14 cellular contexts compared by ENCODE assay signal in genomic region chr7:2258661-2259365, GRCh38. TPM values are rescaled to one million over a fixed set of nuclear protein-coding genes. Genes with fewer than 3 reads are reported as not detected.
A peak's percentile ranks its signal among the peaks of the same experiment; 100 is the strongest.
DNase-seq lines count a peak whose midpoint lies in the region; ATAC-seq lines count a peak whose summit lies in the region.
"Had no signal": no experiment of that assay in that cellular context is flagged by ENCODE, and none has a peak within 500 bp of the region (broad histone marks: within the 10 kb centered on the region; RNA-seq: fewer than 3 reads in every experiment).

No MANE protein-coding gene starts in this region.

- CTCF ChIA-PET in naive thymus-derived CD4-positive, alpha-beta T cell (lab: Charles Lee), result no interaction called here

- no peak overlapping the region for H3K27ac ChIP-seq in naive thymus-derived CD4-positive, alpha-beta T cell (ENCODE audit: low read depth, low read length)
- H3K27ac ChIP-seq in trophoblast cell (ENCODE audit: low read depth, low read length), result no peak overlapping the region
- H3K27ac ChIP-seq: hepatocyte had no signal

- no peak overlapping the region for H4K91ac ChIP-seq in trophoblast cell (ENCODE audit: low read depth, low read length)

- H3K27me3 Mint-ChIP-seq in naive thymus-derived CD4-positive, alpha-beta T cell, result no peaks in the 10 kb centered on the region
- H3K27me3 Mint-ChIP-seq: activated naive CD8-positive, alpha-beta T cell had no signal

- H3K27ac Mint-ChIP-seq in naive thymus-derived CD4-positive, alpha-beta T cell, result no peak overlapping the region
- H3K27ac Mint-ChIP-seq: activated naive CD8-positive, alpha-beta T cell had no signal

- no peak overlapping the region for H3K9ac ChIP-seq in trophoblast cell (ENCODE audit: low read length)

- H3K23ac ChIP-seq in trophoblast cell (ENCODE audit: low read length), result no peak overlapping the region

- POLR2A ChIA-PET in naive thymus-derived CD4-positive, alpha-beta T cell (lab: Charles Lee), result no interaction called here

- ATAC-seq in GM18868 (IDR thresholded peaks at IDR 0.05; ENCODE audit: unreplicated experiment) (peak; percentile 81), GM21717 (IDR thresholded peaks at IDR 0.05; ENCODE audit: unreplicated experiment) (peak; percentile 71), HG03442 (IDR thresholded peaks at IDR 0.05; ENCODE audit: unreplicated experiment) (peak; percentile 60)
- ATAC-seq in naive thymus-derived CD4-positive, alpha-beta T cell, result peak; percentile 45
- ATAC-seq: Right ventricle myocardium inferior had no signal

- no peak overlapping the region for H3K4me2 ChIP-seq in trophoblast cell (ENCODE audit: low read length)
- H3K4me2 ChIP-seq: hepatocyte had no signal

- H2BK12ac ChIP-seq in trophoblast cell (ENCODE audit: low read length), result no peak overlapping the region

- H3K4me3 Mint-ChIP-seq in naive thymus-derived CD4-positive, alpha-beta T cell, result no peak overlapping the region
- H3K4me3 Mint-ChIP-seq: activated naive CD8-positive, alpha-beta T cell had no signal

- no peak overlapping the region for H3K18ac ChIP-seq in trophoblast cell (ENCODE audit: low read length)

- DNase-seq in naive thymus-derived CD4-positive, alpha-beta T cell, result no peak
- no peak for DNase-seq in activated CD4-positive, CD25-positive, alpha-beta regulatory T cell treated with anti-CD3 and anti-CD28 coated beads, Interleukin-2, amount 50 U/mL, for 72 hours
- DNase-seq in trophoblast cell (no peak), HuH-7 (ENCODE audit: low spot score) (no peak), NCI-H2029 (lab: John Stamatoyannopoulos, UW) (no peak)
- DNase-seq: activated CD4-positive, alpha-beta T cell treated with anti-CD3 and anti-CD28 coated beads for 1 hour; effector memory CD4-positive, alpha-beta T cell; NCI-H2171 had no signal

- H4K8ac ChIP-seq in trophoblast cell (ENCODE audit: low read depth, low read length), result no peak overlapping the region

- H3K4me3 ChIP-seq in naive thymus-derived CD4-positive, alpha-beta T cell (ENCODE audit: low read length), result no peak overlapping the region
- no peak overlapping the region for H3K4me3 ChIP-seq in trophoblast cell (ENCODE audit: low read depth, low read length)
- H3K4me3 ChIP-seq: hepatocyte had no signal

- no peaks in the 10 kb centered on the region for H3K79me1 ChIP-seq in trophoblast cell (ENCODE audit: low read length)

- no peak overlapping the region for H2AFZ ChIP-seq in trophoblast cell (ENCODE audit: insufficient read depth, low read length, poor library complexity)
- H2AFZ ChIP-seq: hepatocyte had no signal

- intact Hi-C loops in naive thymus-derived CD4-positive, alpha-beta T cell (cut with micrococcal nuclease), result no loop called here

- no peaks in the 10 kb centered on the region for H3K27me3 ChIP-seq in naive thymus-derived CD4-positive, alpha-beta T cell (ENCODE audit: control insufficient read depth in 2 of 2, insufficient read depth in 2 of 2, low read length in 2 of 2)
- no peaks in the 10 kb centered on the region for H3K27me3 ChIP-seq in trophoblast cell (ENCODE audit: insufficient read depth, low read length)
- H3K27me3 ChIP-seq: hepatocyte had no signal

- no peak overlapping the region for H2AK5ac ChIP-seq in trophoblast cell (ENCODE audit: low read length)

- WGBS in trophoblast cell (ENCODE audit: extremely low coverage, insufficient coverage, insufficient read length), result no CpG with 5 or more reads among the region's 34 CpGs

- no peak overlapping the region for H2BK5ac ChIP-seq in trophoblast cell (ENCODE audit: low read depth, low read length, poor library complexity)

- no peaks in the 10 kb centered on the region for H3K9me3 Mint-ChIP-seq in naive thymus-derived CD4-positive, alpha-beta T cell

- H3K4me1 Mint-ChIP-seq in naive thymus-derived CD4-positive, alpha-beta T cell, result peaks cover 6 to 20% (median 10%) of the 10 kb centered on the region in 7 donors

- no peaks in the 10 kb centered on the region for H3K9me3 ChIP-seq in naive thymus-derived CD4-positive, alpha-beta T cell (ENCODE audit: control insufficient read depth in 2 of 3, low read length in 3 of 3)
- no peaks in the 10 kb centered on the region for H3K9me3 ChIP-seq in trophoblast cell (ENCODE audit: insufficient read depth, low read depth, low read length)

- peaks cover 0 to 9% (median 1%) of the 10 kb centered on the region in 5 donors for H3K36me3 Mint-ChIP-seq in naive thymus-derived CD4-positive, alpha-beta T cell

- no peaks in the 10 kb centered on the region for H3K4me1 ChIP-seq in naive thymus-derived CD4-positive, alpha-beta T cell (ENCODE audit: control insufficient read depth in 2 of 2, insufficient read depth in 2 of 2, low read length in 2 of 2)
- no peaks in the 10 kb centered on the region for H3K4me1 ChIP-seq in trophoblast cell (ENCODE audit: control insufficient read depth in 1 of 2, insufficient read depth in 2 of 2, low read length in 2 of 2)

- H3K36me3 ChIP-seq in naive thymus-derived CD4-positive, alpha-beta T cell (ENCODE audit: control insufficient read depth in 2 of 3, insufficient read depth in 3 of 3, low read length in 3 of 3), result peaks cover 0 to 13% (median 0%) of the 10 kb centered on the region in 3 experiments
- peaks cover 38% of the 10 kb centered on the region in 2 experiments for H3K36me3 ChIP-seq in trophoblast cell (ENCODE audit: control insufficient read depth in 1 of 2, insufficient read depth in 2 of 2, low read length in 2 of 2)

- no peak overlapping the region for H4K12ac ChIP-seq in trophoblast cell (ENCODE audit: low read depth, low read length)

- H3K79me2 ChIP-seq in trophoblast cell (ENCODE audit: control insufficient read depth, insufficient read depth, low read length, poor library complexity), result no peaks in the 10 kb centered on the region
- H3K79me2 ChIP-seq: hepatocyte had no signal

- no peak overlapping the region for H3K4ac ChIP-seq in trophoblast cell (ENCODE audit: low read depth, low read length)

- no peak overlapping the region for H3K14ac ChIP-seq in trophoblast cell (ENCODE audit: low read length)

- H2BK120ac ChIP-seq in trophoblast cell (ENCODE audit: insufficient read depth, low read length, poor library complexity), result no peak overlapping the region

RNA-seq across cellular contexts. Expression of gene NUDT1, which starts 16.8 kb away (rescaled TPM):
- 10 to 100 TPM; 14.0 to 77.7 (median 22.6) TPM for total RNA-seq in naive thymus-derived CD4-positive, alpha-beta T cell
- 10 to 100 TPM; 60.1 to 61.1 TPM for polyA plus RNA-seq in naive thymus-derived CD4-positive, alpha-beta T cell
- 23.2 and 26.4 TPM in 2 replicates for polyA plus RNA-seq in trophoblast cell (2013)

RNA-seq across cellular contexts. Expression of gene MRM2, which starts 16.8 kb away (rescaled TPM):
- total RNA-seq in naive thymus-derived CD4-positive, alpha-beta T cell, result 10 to 100 TPM in 3 of 5 experiments, 1 to 10 TPM in 2; 7.1 to 30.7 (median 20.0) TPM
- 10 to 100 TPM; 37.8 to 58.3 TPM for polyA plus RNA-seq in naive thymus-derived CD4-positive, alpha-beta T cell
- polyA plus RNA-seq in trophoblast cell (2013), result 21.4 and 22.1 TPM in 2 replicates

RNA-seq across cellular contexts. Expression of gene MAD1L1, which starts 26.1 kb away (rescaled TPM):
- total RNA-seq in naive thymus-derived CD4-positive, alpha-beta T cell, result 100 to 1,000 TPM; 112 to 141 (median 125) TPM
- 100 to 1,000 TPM; 269 to 314 TPM for polyA plus RNA-seq in naive thymus-derived CD4-positive, alpha-beta T cell
- 23.7 and 24.6 TPM in 2 replicates for polyA plus RNA-seq in trophoblast cell (2013)

RNA-seq across cellular contexts. Expression of gene SNX8, which starts 55.4 kb away (rescaled TPM):
- 10 to 100 TPM in 2 of 5 experiments, 1 to 10 TPM in 3; 4.7 to 31.5 (median 9.4) TPM for total RNA-seq in naive thymus-derived CD4-positive, alpha-beta T cell
- polyA plus RNA-seq in naive thymus-derived CD4-positive, alpha-beta T cell, result 10 to 100 TPM in 1 of 2 donors, 1 to 10 TPM in 1; 7.7 to 11.3 TPM
- 16.1 and 16.4 TPM in 2 replicates for polyA plus RNA-seq in trophoblast cell (2013)
